Comparison of ENCODE assay signal across 19 cellular contexts in genomic region chr2:177646791-177647190, GRCh38.
"Had no signal": no experiment of that assay in that cellular context is flagged by ENCODE, and none has a peak within 500 bp of the region (broad histone marks: within the 10 kb centered on the region; RNA-seq: fewer than 3 reads in every experiment).

No MANE protein-coding gene starts in this region.

- H3K27ac ChIP-seq: KMS-11, SJSA1 had no signal

- H3K4me3 ChIP-seq: SJSA1 had no signal

- H3K9ac ChIP-seq: KMS-11, SK-N-SH had no signal

- DNase-seq: IMR-90, Kasumi-1, MM.1S, NCI-H1092 treated with DMSO at 0.1 percent for 48 hours, NCI-H1436, NCI-H187, NCI-H2029, NCI-H2171 treated with DMSO at 0.1 percent for 48 hours, NCI-H345, NCI-H446 treated with DMSO at 0.1 percent for 48 hours, NCI-H510A treated with DMSO at 0.1 percent for 48 hours, NCI-H526, Right ventricle myocardium superior, RPMI8226, SIG-M5, SK-N-SH, SW 1271 had no signal

- H3K27me3 ChIP-seq: SJSA1 had no signal

- H3K4me1 ChIP-seq: SJSA1 had no signal

- H3K9me3 ChIP-seq: SJSA1, SK-N-SH had no signal

- H3K36me3 ChIP-seq: SJSA1 had no signal

- H3K4me2 ChIP-seq: KMS-11, SK-N-SH had no signal
